32 cellular contexts compared by ENCODE assay signal in the genomic region with DNA sequence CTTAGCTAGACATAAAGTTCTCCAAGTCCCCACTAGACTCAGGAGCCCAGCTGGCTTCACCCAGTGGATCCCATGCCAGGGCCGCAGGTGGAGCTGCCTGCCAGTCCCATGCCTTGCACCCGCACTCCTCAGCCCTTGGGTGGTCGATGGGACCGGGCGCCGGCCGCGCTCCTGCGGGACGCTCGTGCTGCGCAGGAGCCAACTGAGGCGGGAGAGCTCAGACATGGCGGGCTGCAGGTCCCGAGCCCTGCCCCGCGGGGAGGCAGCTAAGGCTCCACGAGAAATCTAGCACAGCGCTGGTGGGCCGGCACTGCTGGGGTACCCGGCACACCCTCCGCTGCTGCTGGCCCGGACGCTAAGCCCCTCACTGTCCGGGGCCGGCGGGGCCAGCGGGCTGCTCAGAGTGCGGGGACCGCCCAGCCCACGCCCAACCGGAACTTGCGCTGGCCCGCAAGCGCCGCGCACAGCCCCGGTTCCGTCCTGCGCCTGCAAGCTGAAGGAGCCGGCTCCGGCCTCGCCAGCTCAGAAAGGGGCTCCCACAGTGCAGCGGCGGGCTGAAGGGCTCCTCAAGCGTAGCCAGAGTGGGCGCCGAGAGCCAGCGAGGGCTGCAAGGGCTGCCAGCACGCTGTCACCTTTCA.
"Had no signal": no experiment of that assay in that cellular context is flagged by ENCODE, and none has a peak within 500 bp of the region (broad histone marks: within the 10 kb centered on the region; RNA-seq: fewer than 3 reads in every experiment).

No MANE protein-coding gene starts in this region.

- H3K27ac Mint-ChIP-seq: activated CD4-positive, alpha-beta T cell treated with anti-CD3 and anti-CD28 coated beads, Interleukin-2, amount 10 ng/mL, durations not matched to agents 24 days and 14 days; activated CD8-positive, alpha-beta T cell treated with anti-CD3 and anti-CD28 coated beads for 36 hours; activated naive CD8-positive, alpha-beta T cell treated with anti-CD3 and anti-CD28 coated beads for 36 hours; activated T-cell treated with anti-CD3 and anti-CD28 coated beads, Interleukin-2, amount 50 U/mL, for 72 hours; T-helper 1 cell treated with Interleukin-12 subunit alpha and Interleukin-12 subunit beta and Interleukin-4 antibody, amounts not matched to agents 30 μg/mL and 1 μg/mL, for 36 hours had no signal

- H3K27me3 Mint-ChIP-seq: activated CD4-positive, alpha-beta T cell treated with anti-CD3 and anti-CD28 coated beads, Interleukin-2, amount 10 ng/mL, durations not matched to agents 24 days and 14 days; activated CD8-positive, alpha-beta T cell treated with anti-CD3 and anti-CD28 coated beads for 36 hours; activated naive CD8-positive, alpha-beta T cell treated with anti-CD3 and anti-CD28 coated beads for 36 hours; activated T-helper 17 cell treated with anti-CD3 and anti-CD28 coated beads, Interleukin-2, amount 50 U/mL, for 72 hours had no signal

- H3K27ac ChIP-seq: brain microvascular endothelial cell, PC-9, SJSA1 had no signal

- ATAC-seq: activated CD8-positive, alpha-beta T cell treated with anti-CD3 and anti-CD28 coated beads for 36 hours; activated T-cell treated with anti-CD3 and anti-CD28 coated beads, Interleukin-2, amount 50 U/mL, for 72 hours; activated T-helper 17 cell treated with anti-CD3 and anti-CD28 coated beads, Interleukin-2, amount 50 U/mL, for 72 hours had no signal

- H3K9me3 ChIP-seq: SJSA1, SK-N-SH had no signal

- H3K4me3 ChIP-seq: PC-9, SJSA1 had no signal

- H3K9me3 Mint-ChIP-seq: activated CD4-positive, alpha-beta T cell treated with anti-CD3 and anti-CD28 coated beads, Interleukin-2, amount 10 ng/mL, durations not matched to agents 24 days and 14 days; activated CD8-positive, alpha-beta T cell treated with anti-CD3 and anti-CD28 coated beads for 36 hours; activated naive CD8-positive, alpha-beta T cell treated with anti-CD3 and anti-CD28 coated beads for 36 hours; activated T-cell treated with anti-CD3 and anti-CD28 coated beads, Interleukin-2, amount 50 U/mL, for 72 hours; activated T-helper 17 cell treated with anti-CD3 and anti-CD28 coated beads, Interleukin-2, amount 50 U/mL, for 72 hours; T-helper 2 cell treated with Interferon-gamma antibody and Interleukin-4, amounts not matched to agents 5 μg/mL and 100 μg/mL, for 36 hours had no signal

- H3K27me3 ChIP-seq: brain microvascular endothelial cell, SJSA1 had no signal

- H3K4me3 Mint-ChIP-seq: activated CD4-positive, alpha-beta T cell treated with anti-CD3 and anti-CD28 coated beads, Interleukin-2, amount 10 ng/mL, durations not matched to agents 24 days and 14 days; activated CD8-positive, alpha-beta T cell treated with anti-CD3 and anti-CD28 coated beads for 36 hours; activated naive CD8-positive, alpha-beta T cell treated with anti-CD3 and anti-CD28 coated beads for 36 hours; activated T-cell treated with anti-CD3 and anti-CD28 coated beads, Interleukin-2, amount 50 U/mL, for 72 hours; activated T-helper 17 cell treated with anti-CD3 and anti-CD28 coated beads, Interleukin-2, amount 50 U/mL, for 72 hours; T-helper 1 cell treated with Interleukin-12 subunit alpha and Interleukin-12 subunit beta and Interleukin-4 antibody, amounts not matched to agents 30 μg/mL and 1 μg/mL, for 36 hours; T-helper 2 cell treated with Interferon-gamma antibody and Interleukin-4, amounts not matched to agents 5 μg/mL and 100 μg/mL, for 36 hours had no signal

- DNase-seq: activated CD4-positive, alpha-beta T cell treated with anti-CD3 and anti-CD28 coated beads, Interleukin-2, amount 10 ng/mL, durations not matched to agents 24 days and 14 days; activated CD4-positive, alpha-beta T cell treated with anti-CD3 and anti-CD28 coated beads, Interleukin-2, amount 50 U/mL, for 4 hours; activated CD8-positive, alpha-beta T cell treated with anti-CD3 and anti-CD28 coated beads for 36 hours; activated effector memory CD4-positive, alpha-beta T cell treated with anti-CD3 and anti-CD28 coated beads, Interleukin-2, amount 50 U/mL, for 16 hours; activated naive CD4-positive, alpha-beta T cell; activated naive CD4-positive, alpha-beta T cell treated with anti-CD3 and anti-CD28 coated beads, Interleukin-2, amount 50 U/mL, for 16 hours; activated naive CD8-positive, alpha-beta T cell treated with anti-CD3 and anti-CD28 coated beads for 36 hours; activated T-cell treated with anti-CD3 and anti-CD28 coated beads, Interleukin-2, amount 50 U/mL, for 1 hour; activated T-cell treated with anti-CD3 and anti-CD28 coated beads, Interleukin-2, amount 50 U/mL, for 72 hours; amniotic stem cell; aorta; brain microvascular endothelial cell; central memory CD4-positive, alpha-beta T cell; NCI-H1092 treated with DMSO at 0.1 percent for 48 hours; NCI-H1417; NCI-H146; NCI-H187; NCI-H2029 treated with DMSO at 0.1 percent for 48 hours; NCI-H2107; NCI-H2171; NCI-H510A; NCI-H526; NCI-H748 treated with DMSO at 0.1 percent for 48 hours; NK-92 treated with Interleukin-12 subunit alpha and Interleukin-12 subunit beta, amount 100 ng/mL, for 24 hours; PC-9; SHP77; SK-N-SH had no signal

- FAIRE-seq: TTC549 had no signal
